In genomic region chr5:159619826-159620225, GRCh38 we compare ENCODE assay signal across 31 cellular contexts.
A peak's percentile ranks its signal among the peaks of the same experiment; 100 is the strongest.
DNase-seq lines count a peak whose midpoint lies in the region; ATAC-seq, FAIRE-seq and TF ChIP-seq lines count a peak whose summit lies in the region.
"Had no signal": no experiment of that assay in that cellular context is flagged by ENCODE, and none has a peak within 500 bp of the region (broad histone marks: within the 10 kb centered on the region; RNA-seq: fewer than 3 reads in every experiment).

No MANE protein-coding gene starts in this region.

- no peak overlapping the region for H3K4me2 ChIP-seq in K562 (ENCODE audit: insufficient read depth, low read length)
- H3K4me2 ChIP-seq in mesenchymal stem cell (ENCODE audit: low read length, poor library complexity, severe bottlenecking), result no peak overlapping the region
- H3K4me2 ChIP-seq: KMS-11 had no signal

- H3K27ac ChIP-seq in K562 (ENCODE audit: extremely low read depth, low read depth, low read length) (no peak overlapping the region), mesenchymal stem cell (ENCODE audit: low read length, poor library complexity, severe bottlenecking) (no peak overlapping the region)
- H3K27ac ChIP-seq in naive thymus-derived CD4-positive, alpha-beta T cell (ENCODE audit: low read depth, low read length), result no peak overlapping the region
- H3K27ac ChIP-seq: colonic mucosa, esophagus muscularis mucosa, gastroesophageal sphincter, KMS-11, pancreas, SJSA1, transverse colon had no signal

- no peak for FAIRE-seq in K562 (lab: Jason Lieb, UNC)
- FAIRE-seq: A204.1, pancreas, small intestine had no signal

- no peak overlapping the region for H3K27ac Mint-ChIP-seq in naive thymus-derived CD4-positive, alpha-beta T cell
- H3K27ac Mint-ChIP-seq: activated CD4-positive, alpha-beta memory T cell treated with anti-CD3 and anti-CD28 coated beads, Interleukin-2, amount 10 ng/mL, durations not matched to agents 7 days and 5 days; activated naive CD4-positive, alpha-beta T cell treated with anti-CD3 and anti-CD28 coated beads, Interleukin-2, amount 50 U/mL, for 24 hours; natural killer cell; T-cell had no signal

- H2BK12ac ChIP-seq in mesenchymal stem cell (ENCODE audit: low read length in 2 of 2), result no peak overlapping the region

- H2AFZ ChIP-seq in K562 (ENCODE audit: low read depth, low read length), result 0 out of 2 replicates have a peak overlapping the region, but pooled peaks have one; percentile 21
- H2AFZ ChIP-seq in mesenchymal stem cell (ENCODE audit: low read depth, low read length), result no peak overlapping the region

- peak overlapping the region; percentile 15 for H4K91ac ChIP-seq in mesenchymal stem cell (ENCODE audit: low read length)

- TF ChIP-seq EP300 in K562 (IDR thresholded peaks at IDR 0.05; ENCODE audit: low read length), result no peak

- no peak for TF ChIP-seq CTCF in AG10803 (conservative IDR thresholded peaks at IDR 0.05; ENCODE audit: low read length)
- no peak for TF ChIP-seq CTCF in K562 (IDR thresholded peaks at IDR 0.05 in 2 of 3, conservative IDR thresholded peaks at IDR 0.05 in 1 of 3; ENCODE audit: insufficient read depth in 2 of 3, low read depth in 1 of 3, low read length in 3 of 3)

- no peak overlapping the region for H3K23ac ChIP-seq in mesenchymal stem cell (ENCODE audit: low read length in 2 of 2)

- CTCF ChIA-PET in K562 (lab: Yijun Ruan, JAX; ENCODE audit: low intra/inter-chr PET ratio), result no interaction called here
- CTCF ChIA-PET in naive thymus-derived CD4-positive, alpha-beta T cell (lab: Charles Lee), result no interaction called here

- 17% methylated on average over 4 of the region's 4 CpGs for WGBS in K562 (ENCODE audit: insufficient coverage, low coverage, missing lambda C conversion rate)
- 88% methylated on average over 4 of the region's 4 CpGs for WGBS in mesenchymal stem cell

- no peaks in the 10 kb centered on the region for H3K4me1 Mint-ChIP-seq in naive thymus-derived CD4-positive, alpha-beta T cell
- H3K4me1 Mint-ChIP-seq: activated CD4-positive, alpha-beta memory T cell treated with anti-CD3 and anti-CD28 coated beads, Interleukin-2, amount 10 ng/mL, durations not matched to agents 7 days and 5 days; activated naive CD4-positive, alpha-beta T cell treated with anti-CD3 and anti-CD28 coated beads, Interleukin-2, amount 50 U/mL, for 24 hours; natural killer cell; T-cell had no signal

- H3K4ac ChIP-seq in mesenchymal stem cell (ENCODE audit: low read depth in 1 of 2, low read length in 2 of 2), result no peak overlapping the region

- H3K79me2 ChIP-seq in K562 (ENCODE audit: control insufficient read depth, insufficient read depth, low read length), result no peaks in the 10 kb centered on the region

- ATAC-seq in K562, result no peak; the same call in 2 of the 3 replicates
- no peak for ATAC-seq in GM18505 (IDR thresholded peaks at IDR 0.05; ENCODE audit: unreplicated experiment)
- ATAC-seq in naive thymus-derived CD4-positive, alpha-beta T cell, result no peak
- ATAC-seq: gastroesophageal sphincter, natural killer cell, pancreas, T-cell had no signal

- H3K4me3 ChIP-seq in AG10803 (ENCODE audit: low read length), result no peak overlapping the region
- no peak overlapping the region for H3K4me3 ChIP-seq in K562
- H3K4me3 ChIP-seq in mesenchymal stem cell (ENCODE audit: insufficient read depth in 1 of 2, low read depth in 1 of 2, low read length in 2 of 2), result no peak overlapping the region
- H3K4me3 ChIP-seq in naive thymus-derived CD4-positive, alpha-beta T cell (ENCODE audit: low read length), result no peak overlapping the region
- H3K4me3 ChIP-seq: colonic mucosa, esophagus muscularis mucosa, gastroesophageal sphincter, left ventricle myocardium inferior, pancreas, SJSA1, transverse colon had no signal

- no peaks in the 10 kb centered on the region for H3K9me1 ChIP-seq in K562 (ENCODE audit: control insufficient read depth, insufficient read depth, low read length)

- no TSS peak for BruUV-seq in K562 (replicated peaks; lab: Mats Ljungman, UMichigan)

- peaks cover 5 to 38% (median 24%) of the 10 kb centered on the region in 5 donors for H3K27me3 Mint-ChIP-seq in naive thymus-derived CD4-positive, alpha-beta T cell

- no peak overlapping the region for H4K8ac ChIP-seq in mesenchymal stem cell (ENCODE audit: low read length)

- POLR2A ChIA-PET in K562 (lab: Yijun Ruan, JAX), result no interaction called here
- POLR2A ChIA-PET in naive thymus-derived CD4-positive, alpha-beta T cell (lab: Charles Lee), result no interaction called here

- H2AK5ac ChIP-seq in mesenchymal stem cell (ENCODE audit: low read length, severe bottlenecking), result no peak overlapping the region

- H3K36me3 Mint-ChIP-seq in naive thymus-derived CD4-positive, alpha-beta T cell, result peaks cover 0 to 10% (median 6%) of the 10 kb centered on the region in 5 donors

- no peak overlapping the region for H3K18ac ChIP-seq in mesenchymal stem cell (ENCODE audit: low read depth in 1 of 2, low read length in 2 of 2)

- H3K9me3 Mint-ChIP-seq in naive thymus-derived CD4-positive, alpha-beta T cell, result peaks cover 5 to 42% (median 26%) of the 10 kb centered on the region in 11 donors
- H3K9me3 Mint-ChIP-seq: activated CD4-positive, alpha-beta memory T cell treated with anti-CD3 and anti-CD28 coated beads, Interleukin-2, amount 10 ng/mL, durations not matched to agents 7 days and 5 days had no signal

- no peak overlapping the region for H3K4me3 Mint-ChIP-seq in naive thymus-derived CD4-positive, alpha-beta T cell
- H3K4me3 Mint-ChIP-seq: activated CD4-positive, alpha-beta memory T cell treated with anti-CD3 and anti-CD28 coated beads, Interleukin-2, amount 10 ng/mL, durations not matched to agents 7 days and 5 days; activated naive CD4-positive, alpha-beta T cell treated with anti-CD3 and anti-CD28 coated beads, Interleukin-2, amount 50 U/mL, for 24 hours; natural killer cell; T-cell had no signal

- H2BK5ac ChIP-seq in mesenchymal stem cell (ENCODE audit: low read depth, low read length, poor library complexity, severe bottlenecking), result no peak overlapping the region

- intact Hi-C loops in K562 (cut with micrococcal nuclease), result no loop called here
- intact Hi-C loops in naive thymus-derived CD4-positive, alpha-beta T cell (cut with micrococcal nuclease), result no loop called here

- DNase-seq in AG10803 (ENCODE audit: low read depth) (peak; percentile 31), NCI-H446 (lab: John Stamatoyannopoulos, UW) (peak; percentile 44 to 75), K562 (ENCODE audit: extremely low read depth in 1 of 4, low spot score in 3 of 4) (no peak), mesenchymal stem cell (no peak), NCI-H2196 treated with DMSO at 0.1 percent for 48 hours (lab: John Stamatoyannopoulos, UW; ENCODE audit: unreplicated experiment) (no peak)
- DNase-seq in naive thymus-derived CD4-positive, alpha-beta T cell, result no peak
- DNase-seq in stimulated activated CD4-positive, alpha-beta T cell treated with anti-CD3 and anti-CD28 coated beads, Interleukin-1b, Interleukin-23, amount 100 ng/mL, for 48 hours, result no peak
- DNase-seq: activated CD4-positive, alpha-beta memory T cell treated with anti-CD3 and anti-CD28 coated beads, Interleukin-2, amount 10 ng/mL, durations not matched to agents 7 days and 5 days; activated CD4-positive, CD25-positive, alpha-beta regulatory T cell treated with anti-CD3 and anti-CD28 coated beads, Interleukin-2, amount 50 U/mL, for 72 hours; activated CD8-positive, alpha-beta memory T cell treated with anti-CD3 and anti-CD28 coated beads, Interleukin-2, amount 50 U/mL, for 48 hours; BE2C; colonic mucosa; GF-D8; HCEC 1CT; islet precursor cell; left ventricle myocardium inferior; midbrain; MM.1S; natural killer cell; NCI-H1417; small intestine; T-cell; transverse colon had no signal

- no peaks in the 10 kb centered on the region for H3K27me3 ChIP-seq in K562 (ENCODE audit: control insufficient read depth in 2 of 2, insufficient read depth in 2 of 2, low read length in 2 of 2)
- H3K27me3 ChIP-seq in mesenchymal stem cell (ENCODE audit: control insufficient read depth in 1 of 2, insufficient read depth in 1 of 2, low read length in 2 of 2), result peaks cover 0 to 26% of the 10 kb centered on the region in 2 experiments
- H3K27me3 ChIP-seq in naive thymus-derived CD4-positive, alpha-beta T cell (ENCODE audit: control insufficient read depth in 2 of 2, insufficient read depth in 2 of 2, low read length in 2 of 2), result no peaks in the 10 kb centered on the region
- H3K27me3 ChIP-seq: BE2C, colonic mucosa, esophagus muscularis mucosa, gastroesophageal sphincter, pancreas, SJSA1, transverse colon had no signal

- no peak overlapping the region for H2BK15ac ChIP-seq in mesenchymal stem cell (ENCODE audit: low read depth, poor library complexity, severe bottlenecking)

- H3K4me1 ChIP-seq in K562 (replicated peaks in 1 of 2; ENCODE audit: control insufficient read depth in 2 of 2, insufficient read depth in 2 of 2, low read length in 2 of 2) (no peaks in the 10 kb centered on the region; a peak in 1 of 5 replicates), mesenchymal stem cell (ENCODE audit: control insufficient read depth, insufficient read depth, low read depth, low read length) (no peaks in the 10 kb centered on the region)
- no peaks in the 10 kb centered on the region for H3K4me1 ChIP-seq in naive thymus-derived CD4-positive, alpha-beta T cell (ENCODE audit: control insufficient read depth in 2 of 2, insufficient read depth in 2 of 2, low read length in 2 of 2)
- H3K4me1 ChIP-seq: BE2C, colonic mucosa, gastroesophageal sphincter, pancreas, SJSA1, transverse colon had no signal

- TF ChIP-seq POLR2A in K562 (conservative IDR thresholded peaks at IDR 0.05) (no peak), GM18505 (IDR thresholded peaks at IDR 0.05; ENCODE audit: borderline replicate concordance, extremely low read depth, insufficient read depth, insufficient read length) (no peak)

- H3K9ac ChIP-seq in K562 (ENCODE audit: insufficient read depth in 1 of 2, low read depth in 2 of 2, low read length in 2 of 2) (no peak overlapping the region), mesenchymal stem cell (ENCODE audit: low read length) (no peak overlapping the region)
- H3K9ac ChIP-seq: KMS-11 had no signal

- TF ChIP-seq RAD21 in K562 (CRISPR knock-in tag; conservative IDR thresholded peaks at IDR 0.05 in 1 of 2, IDR thresholded peaks at IDR 0.05 in 1 of 2), result no peak

- H3K79me1 ChIP-seq in mesenchymal stem cell (replicated peaks; ENCODE audit: low read length, poor library complexity, severe bottlenecking), result no peaks in the 10 kb centered on the region

- no peaks in the 10 kb centered on the region for H4K20me1 ChIP-seq in K562 (replicated peaks; ENCODE audit: control insufficient read depth, insufficient read depth, low read length)

- no peak overlapping the region for H3K14ac ChIP-seq in mesenchymal stem cell (ENCODE audit: low read length in 2 of 2)

- in situ Hi-C loops in K562 (cut with MboI), result no loop called here

- H3K9me3 ChIP-seq in K562 (replicated peaks; ENCODE audit: control insufficient read depth, insufficient read depth, low read depth, low read length) (no peaks in the 10 kb centered on the region), mesenchymal stem cell (ENCODE audit: control insufficient read depth, low read length) (peaks cover 30% of the 10 kb centered on the region)
- no peaks in the 10 kb centered on the region for H3K9me3 ChIP-seq in naive thymus-derived CD4-positive, alpha-beta T cell (ENCODE audit: control insufficient read depth in 2 of 3, low read length in 3 of 3)
- H3K9me3 ChIP-seq: BE2C, colonic mucosa, pancreas, SJSA1 had no signal

- H2BK120ac ChIP-seq in mesenchymal stem cell (ENCODE audit: low read depth, low read length), result no peak overlapping the region

- H3K36me3 ChIP-seq in K562 (ENCODE audit: control insufficient read depth, insufficient read depth, low read length) (no peaks in the 10 kb centered on the region), mesenchymal stem cell (ENCODE audit: control insufficient read depth in 1 of 2, insufficient read depth in 2 of 2, low read depth in 1 of 2, low read length in 2 of 2) (no peaks in the 10 kb centered on the region)
- no peaks in the 10 kb centered on the region for H3K36me3 ChIP-seq in naive thymus-derived CD4-positive, alpha-beta T cell (ENCODE audit: control insufficient read depth in 2 of 3, insufficient read depth in 3 of 3, low read length in 3 of 3)
- H3K36me3 ChIP-seq: BE2C, colonic mucosa, esophagus muscularis mucosa, gastroesophageal sphincter, left ventricle myocardium inferior, pancreas, SJSA1, transverse colon had no signal

Comparison
In these comparisons a context has a peak if more than half of its experiments do, and no peak if none do; other contexts are left out.
1. DNase-seq: peak in AG10803 (single experiment) and NCI-H446 (2 of 2); none in K562 (0 of 4), mesenchymal stem cell (single experiment), NCI-H2196 treated with DMSO at 0.1 percent for 48 hours (single experiment), naive thymus-derived CD4-positive, alpha-beta T cell (0 of 9) and stimulated activated CD4-positive, alpha-beta T cell treated with anti-CD3 and anti-CD28 coated beads, Interleukin-1b, Interleukin-23, amount 100 ng/mL, for 48 hours (single experiment).